17 cellular contexts compared by ENCODE assay signal in genomic region chr12:104533134-104533533, GRCh38.
"Had no signal": no experiment of that assay in that cellular context is flagged by ENCODE, and none has a peak within 500 bp of the region (broad histone marks: within the 10 kb centered on the region; RNA-seq: fewer than 3 reads in every experiment).

No MANE protein-coding gene starts in this region.

- FAIRE-seq: islet of Langerhans had no signal

- H3K27ac Mint-ChIP-seq: activated naive CD8-positive, alpha-beta T cell treated with anti-CD3 and anti-CD28 coated beads for 36 hours had no signal

- H3K9me3 ChIP-seq: gastrocnemius medialis, right atrium auricular region, transverse colon had no signal

- H3K27me3 ChIP-seq: gastrocnemius medialis, right atrium auricular region, transverse colon had no signal

- H3K4me3 ChIP-seq: gastrocnemius medialis, lung, right atrium auricular region, skin epidermis, transverse colon had no signal

- DNase-seq: activated CD4-positive, CD25-positive, alpha-beta regulatory T cell treated with anti-CD3 and anti-CD28 coated beads, Interleukin-2, amount 50 U/mL, for 72 hours; activated gamma-delta T cell; activated naive CD8-positive, alpha-beta T cell treated with anti-CD3 and anti-CD28 coated beads for 36 hours; activated T-cell treated with anti-CD3 and anti-CD28 coated beads for 4 hours; amygdala; gastrocnemius medialis; naive B cell; posterior cingulate gyrus; stimulated activated CD4-positive, alpha-beta T cell treated with anti-CD3 and anti-CD28 coated beads, Interleukin-15, amount 100 ng/mL, for 24 hours; stimulated activated CD4-positive, alpha-beta T cell treated with anti-CD3 and anti-CD28 coated beads, Interleukin-4, amount 100 ng/mL, for 1 hour; stimulated activated naive CD4-positive, alpha-beta T cell treated with Interleukin-2 at 50 U/mL for 16 hours; substantia nigra; transverse colon had no signal

- H3K4me3 Mint-ChIP-seq: activated naive CD8-positive, alpha-beta T cell treated with anti-CD3 and anti-CD28 coated beads for 36 hours had no signal

- H3K27me3 Mint-ChIP-seq: activated naive CD8-positive, alpha-beta T cell treated with anti-CD3 and anti-CD28 coated beads for 36 hours; naive B cell had no signal

- ATAC-seq: gastrocnemius medialis had no signal

- H3K36me3 ChIP-seq: gastrocnemius medialis, right atrium auricular region, transverse colon had no signal

- H3K4me1 ChIP-seq: gastrocnemius medialis had no signal

- H3K27ac ChIP-seq: gastrocnemius medialis, right atrium auricular region, skin epidermis, transverse colon had no signal
